22 cellular contexts compared by ENCODE assay signal in genomic region chr10:58647366-58647765, GRCh38.
A peak's percentile ranks its signal among the peaks of the same experiment; 100 is the strongest.
DNase-seq lines count a peak whose midpoint lies in the region; ATAC-seq, FAIRE-seq and TF ChIP-seq lines count a peak whose summit lies in the region.
"Had no signal": no experiment of that assay in that cellular context is flagged by ENCODE, and none has a peak within 500 bp of the region (broad histone marks: within the 10 kb centered on the region; RNA-seq: fewer than 3 reads in every experiment).

No MANE protein-coding gene starts in this region.

- BruUV-seq in PC-9 (replicated peaks; lab: Mats Ljungman, UMichigan) = no TSS peak

- H3K9me3 Mint-ChIP-seq in astrocyte (ENCODE audit: unreplicated experiment) (no peaks in the 10 kb centered on the region), mesothelial cell of epicardium (no peaks in the 10 kb centered on the region), natural killer cell (peaks cover 0 to 4% of the 10 kb centered on the region in 2 donors)
- H3K9me3 Mint-ChIP-seq: CD8-positive, alpha-beta memory T cell had no signal

- H3K4me1 Mint-ChIP-seq in astrocyte (ENCODE audit: low read depth, unreplicated experiment) = peaks cover 48% of the 10 kb centered on the region
- peaks cover 51% of the 10 kb centered on the region for H3K4me1 Mint-ChIP-seq in mesothelial cell of epicardium
- H3K4me1 Mint-ChIP-seq in natural killer cell = no peaks in the 10 kb centered on the region
- H3K4me1 Mint-ChIP-seq: CD8-positive, alpha-beta memory T cell had no signal

- peak overlapping the region; percentile 67 for H3K4me2 ChIP-seq in astrocyte (ENCODE audit: low read length)
- no peak overlapping the region for H3K4me2 ChIP-seq in PC-9
- H3K4me2 ChIP-seq: BLaER1 treated with 17β-estradiol and CSF1 and Interleukin-3, amounts not matched to agents 10 nM and 100 nM had no signal

- no peak for ATAC-seq in natural killer cell
- ATAC-seq: GM12878, HCT116, K562, Right ventricle myocardium inferior had no signal

- H3K27ac ChIP-seq in ACC112 (ENCODE audit: low read depth, low read length) = peak overlapping the region; percentile 1; the same call in 1 of the 2 replicates
- peak overlapping the region; percentile 26 for H3K27ac ChIP-seq in astrocyte (ENCODE audit: low read depth, low read length)
- H3K27ac ChIP-seq in PC-9 = no peak overlapping the region
- H3K27ac ChIP-seq: BLaER1 treated with 17β-estradiol and CSF1 and Interleukin-3, amounts not matched to agents 10 nM and 100 nM had no signal

- peak; percentile 72 for FAIRE-seq in astrocyte (lab: Jason Lieb, UNC)
- FAIRE-seq: D721Med, GM12878, GM18507, K562 had no signal

- H3K27ac Mint-ChIP-seq in astrocyte (ENCODE audit: unreplicated experiment) (no peak overlapping the region), mesothelial cell of epicardium (peak overlapping the region; percentile 16), natural killer cell (no peak overlapping the region)
- H3K27ac Mint-ChIP-seq: CD8-positive, alpha-beta memory T cell had no signal

- peak; percentile 37 for DNase-seq in NCI-H226
- DNase-seq in astrocyte (ENCODE audit: low read depth) = peak; percentile 60
- no peak for DNase-seq in mesothelial cell of epicardium (ENCODE audit: low spot score in 2 of 2, unreplicated experiment in 2 of 2)
- DNase-seq in natural killer cell = no peak
- no peak for DNase-seq in PC-9
- DNase-seq in NCI-H526 (lab: John Stamatoyannopoulos, UW) = no peak
- no peak for DNase-seq in RPMI8226
- DNase-seq: CD8-positive, alpha-beta memory T cell; DND-41; GDM1; NCI-H1417 treated with DMSO at 0.1 percent for 48 hours; NCI-H2029 treated with DMSO at 0.1 percent for 48 hours; NCI-H2171 treated with DMSO at 0.1 percent for 48 hours; NCI-H774 had no signal

- H3K27me3 Mint-ChIP-seq in astrocyte (ENCODE audit: low read depth, unreplicated experiment) (no peaks in the 10 kb centered on the region), mesothelial cell of epicardium (ENCODE audit: low read depth) (peaks cover 33% of the 10 kb centered on the region), natural killer cell (ENCODE audit: low read depth in 2 of 2) (no peaks in the 10 kb centered on the region)
- H3K27me3 Mint-ChIP-seq: CD8-positive, alpha-beta memory T cell had no signal

- H3K9me3 ChIP-seq in astrocyte (ENCODE audit: insufficient read depth, low read depth, low read length) (no peaks in the 10 kb centered on the region), PC-9 (ENCODE audit: insufficient read depth, low read depth) (no peaks in the 10 kb centered on the region)
- H3K9me3 ChIP-seq: BLaER1 treated with 17β-estradiol and CSF1 and Interleukin-3, amounts not matched to agents 10 nM and 100 nM had no signal

- H3K4me3 ChIP-seq in ACC112 (ENCODE audit: low read depth, low read length) = peak overlapping the region; percentile 40; the same call in 1 of the 2 replicates
- H3K4me3 ChIP-seq in astrocyte (ENCODE audit: insufficient read depth, low read depth, low read length) = peak overlapping the region; percentile 18
- no peak overlapping the region for H3K4me3 ChIP-seq in PC-9
- H3K4me3 ChIP-seq: BLaER1 treated with 17β-estradiol and CSF1 and Interleukin-3, amounts not matched to agents 10 nM and 100 nM; GM12878; K562 had no signal

- H3K27me3 ChIP-seq in ACC112 (ENCODE audit: insufficient read depth, low read length) = no peaks in the 10 kb centered on the region
- H3K27me3 ChIP-seq in astrocyte (ENCODE audit: insufficient read depth, low read length) = no peaks in the 10 kb centered on the region
- no peaks in the 10 kb centered on the region for H3K27me3 ChIP-seq in PC-9 (ENCODE audit: insufficient read depth, low read depth)
- H3K27me3 ChIP-seq: BLaER1 treated with 17β-estradiol and CSF1 and Interleukin-3, amounts not matched to agents 10 nM and 100 nM had no signal

- H3K4me3 Mint-ChIP-seq in astrocyte (ENCODE audit: unreplicated experiment) (no peak overlapping the region), mesothelial cell of epicardium (no peak overlapping the region), natural killer cell (no peak overlapping the region)
- H3K4me3 Mint-ChIP-seq: CD8-positive, alpha-beta memory T cell had no signal

- intact Hi-C loops in natural killer cell (cut with micrococcal nuclease) = no loop called here
- intact Hi-C loops in PC-9 (cut with micrococcal nuclease; ENCODE audit: unreplicated experiment) = loop anchor here (10.0 kb wide), 1 partner anchor 233 kb away; no protein-coding TSS in a partner anchor

- peak overlapping the region; percentile 29 for H3K9ac ChIP-seq in astrocyte (ENCODE audit: low read length)
- H3K9ac ChIP-seq: BLaER1 treated with 17β-estradiol and CSF1 and Interleukin-3, amounts not matched to agents 10 nM and 100 nM had no signal

- H3K36me3 Mint-ChIP-seq in astrocyte (ENCODE audit: low read depth, unreplicated experiment) = peaks cover 2% of the 10 kb centered on the region
- no peaks in the 10 kb centered on the region for H3K36me3 Mint-ChIP-seq in mesothelial cell of epicardium
- H3K36me3 Mint-ChIP-seq in natural killer cell = no peaks in the 10 kb centered on the region
- H3K36me3 Mint-ChIP-seq: CD8-positive, alpha-beta memory T cell had no signal

- H3F3A ChIP-seq in PC-9 (ENCODE audit: insufficient read depth, low read depth) = no peaks in the 10 kb centered on the region

- H3K79me2 ChIP-seq in ACC112 (ENCODE audit: control insufficient read depth, insufficient read depth, low read length, unreplicated experiment) (peaks cover 41% of the 10 kb centered on the region), astrocyte (ENCODE audit: insufficient read depth, low read length) (peaks cover 51% of the 10 kb centered on the region), PC-9 (ENCODE audit: low read depth) (no peaks in the 10 kb centered on the region)

- CTCF ChIA-PET in PC-9 (lab: Charles Lee) = no interaction called here

- H2AFZ ChIP-seq in ACC112 (ENCODE audit: low read length, unreplicated experiment) (no peak overlapping the region), astrocyte (ENCODE audit: low read depth, low read length) (no peak overlapping the region), PC-9 (no peak overlapping the region)

- H3K9me2 ChIP-seq in PC-9 (ENCODE audit: insufficient read depth) = no peaks in the 10 kb centered on the region

- no peak for TF ChIP-seq CTCF in astrocyte (IDR thresholded peaks at IDR 0.05; ENCODE audit: insufficient read depth, low read depth, low read length)
- TF ChIP-seq CTCF in mesothelial cell of epicardium (IDR thresholded peaks at IDR 0.05; ENCODE audit: unreplicated experiment) = no peak
- TF ChIP-seq CTCF in natural killer cell (IDR thresholded peaks at IDR 0.05) = no peak
- no peak for TF ChIP-seq CTCF in PC-9 (conservative IDR thresholded peaks at IDR 0.05)

- peaks cover 72% of the 10 kb centered on the region for H3K4me1 ChIP-seq in ACC112 (ENCODE audit: control insufficient read depth, insufficient read depth, low read length, unreplicated experiment)
- peaks cover 42% of the 10 kb centered on the region for H3K4me1 ChIP-seq in astrocyte (ENCODE audit: insufficient read depth, low read length)
- no peaks in the 10 kb centered on the region for H3K4me1 ChIP-seq in PC-9 (replicated peaks; ENCODE audit: insufficient read depth)

- POLR2A ChIA-PET in PC-9 (lab: Charles Lee; ENCODE audit: unreplicated experiment) = interaction anchor here (0.5 kb wide), 1 partner anchor 519 kb away, joined by 4 read pairs; no protein-coding TSS in a partner anchor

- H4K20me1 ChIP-seq in astrocyte (ENCODE audit: insufficient read depth, low read length) = no peaks in the 10 kb centered on the region
- H4K20me1 ChIP-seq in PC-9 (ENCODE audit: insufficient read depth) = no peaks in the 10 kb centered on the region
- H4K20me1 ChIP-seq: BLaER1 treated with 17β-estradiol and CSF1 and Interleukin-3, amounts not matched to agents 10 nM and 100 nM had no signal

- H3K36me3 ChIP-seq in ACC112 (ENCODE audit: insufficient read depth, low read length) (no peaks in the 10 kb centered on the region), astrocyte (ENCODE audit: insufficient read depth, low read length) (peaks cover 2% of the 10 kb centered on the region), PC-9 (ENCODE audit: low read depth) (no peaks in the 10 kb centered on the region)
- H3K36me3 ChIP-seq: BLaER1 treated with 17β-estradiol and CSF1 and Interleukin-3, amounts not matched to agents 10 nM and 100 nM had no signal

Comparison
In these comparisons a context has a peak if more than half of its experiments do, and no peak if none do; other contexts are left out.
1. DNase-seq: peak in NCI-H226 (single experiment) and astrocyte (single experiment); none in mesothelial cell of epicardium (0 of 2), natural killer cell (single experiment), PC-9 (0 of 2), NCI-H526 (0 of 2) and RPMI8226 (single experiment).